ENCODE assay signal across 1 cellular context in genomic region chr5:126512451-126512850, GRCh38.
TF ChIP-seq lines count a peak whose summit lies in the region.

No MANE protein-coding gene starts in this region.

TF ChIP-seq in K562, 482 proteins besides CTCF, POLR2A, EP300 and RAD21:
- no peak for TF ChIP-seq SRSF3 (IDR thresholded peaks at IDR 0.05; ENCODE audit: insufficient read depth, low read length)
- TF ChIP-seq ZNF717 (CRISPR knock-in tag; IDR thresholded peaks at IDR 0.05): no peak
- TF ChIP-seq EHMT2 (IDR thresholded peaks at IDR 0.05): no peak
- TF ChIP-seq SIN3B (IDR thresholded peaks at IDR 0.05; ENCODE audit: low read depth): no peak
- no peak for TF ChIP-seq CHD4 (IDR thresholded peaks at IDR 0.05; ENCODE audit: insufficient read depth, insufficient replicate concordance, low read depth, low read length, poor library complexity, severe bottlenecking)
- TF ChIP-seq TAF1 (IDR thresholded peaks at IDR 0.05; ENCODE audit: control insufficient read depth, extremely low read depth, insufficient read depth, low read length, severe bottlenecking): no peak
- TF ChIP-seq ADNP (tag; IDR thresholded peaks at IDR 0.05): no peak
- TF ChIP-seq ZNF224 (CRISPR knock-in tag; IDR thresholded peaks at IDR 0.05): no peak
- TF ChIP-seq RREB1 (CRISPR knock-in tag; IDR thresholded peaks at IDR 0.05): no peak
- TF ChIP-seq SMAD1 (IDR thresholded peaks at IDR 0.05; ENCODE audit: low read depth, low read length, partially characterized antibody): no peak
- TF ChIP-seq PPARD (CRISPR knock-in tag; IDR thresholded peaks at IDR 0.05): no peak
- no peak for TF ChIP-seq NCOA1 (IDR thresholded peaks at IDR 0.05; ENCODE audit: low read depth)
- no peak for TF ChIP-seq ZBTB34 (CRISPR knock-in tag; IDR thresholded peaks at IDR 0.05)
- no peak for TF ChIP-seq FOXK2 (conservative IDR thresholded peaks at IDR 0.05 in 1 of 2, IDR thresholded peaks at IDR 0.05 in 1 of 2; ENCODE audit: low read depth in 2 of 2)
- TF ChIP-seq ZNF75A (CRISPR knock-in tag; IDR thresholded peaks at IDR 0.05): no peak
- no peak for TF ChIP-seq ZNF347 (CRISPR knock-in tag; IDR thresholded peaks at IDR 0.05; ENCODE audit: low read depth)
